Comparison of ENCODE assay signal across 8 cellular contexts in the genomic region with DNA sequence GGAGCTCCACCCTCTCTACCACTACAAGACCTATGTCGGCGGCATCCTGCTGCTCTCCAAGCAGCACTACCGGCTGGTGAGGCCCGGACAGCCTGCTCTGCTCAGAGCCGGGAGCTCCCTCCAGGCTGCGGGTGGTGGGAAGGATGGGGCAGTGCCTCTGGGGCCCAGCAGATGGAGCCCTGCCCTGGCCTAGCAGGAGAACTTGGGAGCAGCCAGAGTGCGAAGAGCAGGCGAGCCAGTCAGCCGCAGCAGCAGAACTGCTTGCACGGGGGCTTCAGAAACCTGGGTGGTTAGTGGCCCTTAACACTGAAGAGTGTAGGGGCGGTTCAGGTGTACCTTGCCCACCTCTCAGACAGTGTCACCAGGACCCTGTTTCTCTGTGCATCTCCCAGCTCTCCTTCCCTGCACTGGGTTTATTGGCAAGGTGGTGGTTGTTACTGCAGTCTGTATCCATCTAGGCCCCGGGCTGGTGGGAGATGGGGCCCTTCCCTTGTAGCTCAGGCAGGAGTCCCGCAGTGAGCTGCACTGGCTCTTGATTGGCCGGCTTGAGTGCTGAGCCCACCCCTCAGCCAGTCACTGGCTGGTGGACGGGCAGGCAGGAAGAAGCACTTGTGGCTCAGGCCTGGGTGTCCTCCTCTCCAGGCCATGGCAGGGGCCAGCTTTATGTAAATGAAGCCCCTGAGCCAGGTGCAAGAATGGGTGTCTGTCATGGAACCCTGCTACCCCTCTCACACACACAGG. TPM values are rescaled to one million over a fixed set of nuclear protein-coding genes. Genes with fewer than 3 reads are reported as not detected.
DNase-seq lines count a peak whose midpoint lies in the region; ATAC-seq and TF ChIP-seq lines count a peak whose summit lies in the region.

No MANE protein-coding gene starts in this region.

- peaks cover 0 to 18% of the 10 kb centered on the region in 2 donors for H3K36me3 Mint-ChIP-seq in naive B cell

- no peaks in the 10 kb centered on the region for H3K27me3 ChIP-seq in OCI-LY1 (ENCODE audit: insufficient read depth, low read length)
- no peaks in the 10 kb centered on the region for H3K27me3 ChIP-seq in stomach smooth muscle (ENCODE audit: control insufficient read depth in 1 of 2, insufficient read depth in 2 of 2, low read length in 2 of 2)

- H3K4me1 Mint-ChIP-seq in naive B cell, result peaks cover 26 to 39% (median 28%) of the 10 kb centered on the region in 3 donors

- H3K4me1 ChIP-seq in OCI-LY1 (ENCODE audit: insufficient read depth, low read length, severe bottlenecking) (no peaks in the 10 kb centered on the region), stomach smooth muscle (ENCODE audit: control insufficient read depth, insufficient read depth, low read length) (peaks cover 13% of the 10 kb centered on the region)

- H4K20me1 ChIP-seq in OCI-LY1 (ENCODE audit: insufficient read depth, low read length), result no peaks in the 10 kb centered on the region

- H3K4me2 ChIP-seq in OCI-LY1 (ENCODE audit: low read length), result no peak overlapping the region

- H3K4me3 ChIP-seq in OCI-LY1 (ENCODE audit: low read depth, low read length, poor library complexity, severe bottlenecking) (no peak overlapping the region), stomach smooth muscle (ENCODE audit: low read length in 2 of 2) (no peak overlapping the region)

- DNase-seq in HuH-7 (ENCODE audit: low spot score), result peak; percentile 97
- DNase-seq in activated T-cell treated with anti-CD3 and anti-CD28 coated beads for 1 hour (ENCODE audit: low read depth), result peak; percentile 42
- peak; percentile 60 to 67 for DNase-seq in erythroblast (lab: John Stamatoyannopoulos, UW)
- DNase-seq in naive B cell, result peak; percentile 43

- H3K9me3 ChIP-seq in OCI-LY1 (ENCODE audit: low read length) (no peaks in the 10 kb centered on the region), stomach smooth muscle (ENCODE audit: control insufficient read depth in 2 of 2, low read length in 2 of 2) (no peaks in the 10 kb centered on the region)

- H3K79me2 ChIP-seq in OCI-LY1 (ENCODE audit: insufficient read depth, low read length), result no peaks in the 10 kb centered on the region

- H3K9ac ChIP-seq in OCI-LY1 (ENCODE audit: low read length) (no peak overlapping the region), stomach smooth muscle (ENCODE audit: low read length in 2 of 2) (peak overlapping the region; percentile 4 to 13)

- peak overlapping the region in 1 of 8 donors; percentile 74 for H3K4me3 Mint-ChIP-seq in naive B cell

- no peak overlapping the region for H2AFZ ChIP-seq in OCI-LY1 (ENCODE audit: low read length)

- H3K9me3 Mint-ChIP-seq in naive B cell, result no peaks in the 10 kb centered on the region

- TF ChIP-seq POLR2A in erythroblast (IDR thresholded peaks at IDR 0.05; ENCODE audit: low read length), result no peak

- TF ChIP-seq CTCF in GM12872 (IDR thresholded peaks at IDR 0.05; ENCODE audit: insufficient read depth, low read depth, low read length), result peak; percentile 77
- peak; percentile 66 for TF ChIP-seq CTCF in OCI-LY1 (IDR thresholded peaks at IDR 0.05; ENCODE audit: low read length)

- H3K36me3 ChIP-seq in OCI-LY1 (ENCODE audit: insufficient read depth, low read length) (peaks cover 13% of the 10 kb centered on the region; the same call in 1 of the 2 replicates), stomach smooth muscle (ENCODE audit: control insufficient read depth in 2 of 2, insufficient read depth in 2 of 2, low read length in 2 of 2) (peaks cover 0 to 5% of the 10 kb centered on the region in 2 donors)

- no peaks in the 10 kb centered on the region for H3K27me3 Mint-ChIP-seq in naive B cell

- peak; percentile 74 to 82 for ATAC-seq in naive B cell (ENCODE audit: low read depth in 2 of 2)
- no peak for ATAC-seq in HG03039 (IDR thresholded peaks at IDR 0.05; ENCODE audit: unreplicated experiment)

- peak overlapping the region in 2 of 6 donors; percentile 59 to 76 for H3K27ac Mint-ChIP-seq in naive B cell

- no peak overlapping the region for H3K27ac ChIP-seq in OCI-LY1 (ENCODE audit: low read depth, low read length, poor library complexity, severe bottlenecking)
- no peak overlapping the region for H3K27ac ChIP-seq in stomach smooth muscle (ENCODE audit: low read length)

- H3K9me2 ChIP-seq in OCI-LY1 (ENCODE audit: low read depth, low read length), result no peaks in the 10 kb centered on the region

- no peaks in the 10 kb centered on the region for H3F3A ChIP-seq in OCI-LY1 (ENCODE audit: insufficient read depth, low read length)

RNA-seq across cellular contexts. Expression of gene B4GALT7, which starts 7.7 kb away (rescaled TPM):
- 10 to 100 TPM; 22.7 to 29.6 (median 27.5) TPM for polyA plus RNA-seq in naive B cell (ENCODE audit: low read depth in 6 of 6)

RNA-seq across cellular contexts. Expression of gene TMED9, which starts 15.6 kb away (rescaled TPM):
- polyA plus RNA-seq in naive B cell (ENCODE audit: low read depth in 6 of 6), result 100 to 1,000 TPM in 3 of 6 donors, 10 to 100 TPM in 3; 86.8 to 108 (median 99.4) TPM

RNA-seq across cellular contexts. Expression of gene FAM193B, which starts 53.3 kb away (rescaled TPM):
- 1 to 10 TPM; 2.9 to 6.8 (median 4.6) TPM for polyA plus RNA-seq in naive B cell (ENCODE audit: low read depth in 6 of 6)

Comparison
In these comparisons a context has a peak if more than half of its experiments do, and no peak if none do; other contexts are left out.
1. DNase-seq: peak in every context shown above with its lines; median percentile 97 in HuH-7; 64 in erythroblast; 43 in naive B cell; 42 in activated T-cell treated with anti-CD3 and anti-CD28 coated beads for 1 hour.